In the genomic region with DNA sequence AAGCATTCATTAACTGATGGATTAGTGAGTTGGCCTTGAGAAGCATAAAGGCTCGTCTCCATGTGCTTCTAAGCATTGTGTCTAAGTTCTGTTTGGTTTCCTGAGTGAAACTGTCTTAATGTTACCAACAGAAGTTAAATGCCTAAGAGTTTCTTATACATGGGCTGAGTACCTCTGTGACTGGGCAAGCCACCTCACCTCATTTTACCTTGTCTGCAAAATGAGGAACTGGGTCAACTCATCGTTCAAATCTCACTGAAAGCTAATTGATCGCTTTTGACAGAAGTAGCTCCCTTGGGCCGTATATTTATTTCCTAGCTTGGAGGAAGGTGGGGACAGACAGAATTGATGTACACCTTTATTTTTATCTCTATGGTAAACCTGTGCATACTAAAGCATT, we compare ENCODE assay signal across 36 cellular contexts.
"Had no signal": no experiment of that assay in that cellular context is flagged by ENCODE, and none has a peak within 500 bp of the region (broad histone marks: within the 10 kb centered on the region; RNA-seq: fewer than 3 reads in every experiment).

No MANE protein-coding gene starts in this region.

- H3K4me3 ChIP-seq: adrenal gland, ascending aorta, breast epithelium, cardiac muscle cell, colonic mucosa had no signal

- FAIRE-seq: frontal cortex had no signal

- H3K27ac ChIP-seq: adrenal gland, ascending aorta, breast epithelium, cardiac muscle cell, colonic mucosa, WERI-Rb-1 had no signal

- H3K4me3 Mint-ChIP-seq: activated B cell treated with CpG ODN at 0.5 μM for 24 hours; activated CD4-positive, alpha-beta memory T cell treated with anti-CD3 and anti-CD28 coated beads for 36 hours; activated CD4-positive, alpha-beta T cell treated with anti-CD3 and anti-CD28 coated beads for 36 hours; activated CD4-positive, alpha-beta T cell treated with anti-CD3 and anti-CD28 coated beads, Interleukin-2, amount 10 ng/mL, durations not matched to agents 24 days and 14 days; activated CD8-positive, alpha-beta memory T cell treated with anti-CD3 and anti-CD28 coated beads, Interleukin-2, amount 10 ng/mL, durations not matched to agents 7 days and 5 days; activated CD8-positive, alpha-beta T cell treated with anti-CD3 and anti-CD28 coated beads, Interleukin-2, amount 10 ng/mL, durations not matched to agents 7 days and 5 days; activated naive CD4-positive, alpha-beta T cell treated with anti-CD3 and anti-CD28 coated beads for 36 hours; activated naive CD4-positive, alpha-beta T cell treated with anti-CD3 and anti-CD28 coated beads, Interleukin-2, amount 50 U/mL, for 24 hours; activated naive CD8-positive, alpha-beta T cell treated with anti-CD3 and anti-CD28 coated beads for 36 hours; activated naive CD8-positive, alpha-beta T cell treated with anti-CD3 and anti-CD28 coated beads, Interleukin-2, amount 50 U/mL, for 24 hours; activated T-helper 1 cell treated with anti-CD3 and anti-CD28 coated beads, Interleukin-12 subunit alpha, Interleukin-12 subunit beta, Interleukin-2, Interleukin-4 antibody, amounts not matched to agents 30 ng/mL and 10 ng/mL and 1 ng/mL, durations not matched to agents 14 hours and 24 hours and 36 hours; brain; T-helper 17 cell; T-helper 2 cell treated with Interferon-gamma antibody and Interleukin-4, amounts not matched to agents 5 μg/mL and 100 μg/mL, for 36 hours had no signal

- H3K36me3 ChIP-seq: adrenal gland, ascending aorta, breast epithelium, colonic mucosa, WERI-Rb-1 had no signal

- H3K9me3 ChIP-seq: adrenal gland, ascending aorta, breast epithelium, colonic mucosa had no signal

- H3K36me3 Mint-ChIP-seq: activated CD4-positive, alpha-beta memory T cell treated with anti-CD3 and anti-CD28 coated beads for 36 hours; activated CD8-positive, alpha-beta memory T cell treated with anti-CD3 and anti-CD28 coated beads, Interleukin-2, amount 10 ng/mL, durations not matched to agents 7 days and 5 days; activated naive CD8-positive, alpha-beta T cell treated with anti-CD3 and anti-CD28 coated beads for 36 hours had no signal

- H3K27me3 Mint-ChIP-seq: brain had no signal

- DNase-seq: activated B cell treated with CpG ODN at 0.5 μM for 24 hours; activated CD4-positive, alpha-beta memory T cell treated with anti-CD3 and anti-CD28 coated beads for 36 hours; activated CD4-positive, alpha-beta T cell treated with anti-CD3 and anti-CD28 coated beads for 36 hours; activated CD4-positive, alpha-beta T cell treated with anti-CD3 and anti-CD28 coated beads, Interleukin-2, amount 10 ng/mL, durations not matched to agents 24 days and 14 days; activated CD8-positive, alpha-beta memory T cell treated with anti-CD3 and anti-CD28 coated beads, Interleukin-2, amount 10 ng/mL, durations not matched to agents 7 days and 5 days; activated CD8-positive, alpha-beta memory T cell treated with anti-CD3 and anti-CD28 coated beads, Interleukin-2, amount 50 U/mL, for 4 hours; activated CD8-positive, alpha-beta T cell treated with anti-CD3 and anti-CD28 coated beads, Interleukin-2, amount 10 ng/mL, durations not matched to agents 7 days and 5 days; activated effector memory CD4-positive, alpha-beta T cell treated with anti-CD3 and anti-CD28 coated beads, Interleukin-2, amount 50 U/mL, for 16 hours; activated naive CD4-positive, alpha-beta T cell treated with anti-CD3 and anti-CD28 coated beads for 36 hours; activated naive CD8-positive, alpha-beta T cell treated with anti-CD3 and anti-CD28 coated beads for 36 hours; activated naive CD8-positive, alpha-beta T cell treated with anti-CD3 and anti-CD28 coated beads, Interleukin-2, amount 50 U/mL, for 24 hours; activated T-cell treated with anti-CD3 and anti-CD28 coated beads, Interleukin-2, amount 50 U/mL, for 1 hour; activated T-cell treated with anti-CD3 and anti-CD28 coated beads, Interleukin-2, amount 50 U/mL, for 48 hours; adrenal gland; amygdala; central memory CD4-positive, alpha-beta T cell; cerebellar nuclear complex; effector CD8-positive, alpha-beta T cell; foreskin fibroblast; head of caudate nucleus; T-helper 1 cell; T-helper 17 cell; T1000; WERI-Rb-1 had no signal

- H3K27me3 ChIP-seq: adrenal gland, ascending aorta, breast epithelium, cardiac muscle cell, colonic mucosa had no signal

- H3K4me1 Mint-ChIP-seq: activated B cell treated with CpG ODN at 0.5 μM for 24 hours; activated CD4-positive, alpha-beta T cell treated with anti-CD3 and anti-CD28 coated beads for 36 hours; activated CD4-positive, alpha-beta T cell treated with anti-CD3 and anti-CD28 coated beads, Interleukin-2, amount 10 ng/mL, durations not matched to agents 24 days and 14 days; activated CD8-positive, alpha-beta memory T cell treated with anti-CD3 and anti-CD28 coated beads, Interleukin-2, amount 10 ng/mL, durations not matched to agents 7 days and 5 days; activated naive CD4-positive, alpha-beta T cell treated with anti-CD3 and anti-CD28 coated beads, Interleukin-2, amount 50 U/mL, for 24 hours; activated naive CD8-positive, alpha-beta T cell treated with anti-CD3 and anti-CD28 coated beads for 36 hours; activated naive CD8-positive, alpha-beta T cell treated with anti-CD3 and anti-CD28 coated beads, Interleukin-2, amount 50 U/mL, for 24 hours; T-helper 17 cell had no signal

- ATAC-seq: activated CD4-positive, alpha-beta T cell treated with anti-CD3 and anti-CD28 coated beads for 36 hours; activated CD4-positive, CD25-positive, alpha-beta regulatory T cell treated with anti-CD3 and anti-CD28 coated beads, Interleukin-2, amount 50 U/mL, for 24 hours; activated CD8-positive, alpha-beta memory T cell treated with anti-CD3 and anti-CD28 coated beads, Interleukin-2, amount 10 ng/mL, durations not matched to agents 7 days and 5 days; activated CD8-positive, alpha-beta T cell treated with anti-CD3 and anti-CD28 coated beads, Interleukin-2, amount 10 ng/mL, durations not matched to agents 7 days and 5 days; activated naive CD8-positive, alpha-beta T cell treated with anti-CD3 and anti-CD28 coated beads, Interleukin-2, amount 50 U/mL, for 24 hours; esophagus mucosa; T-helper 17 cell had no signal

- H3K27ac Mint-ChIP-seq: activated B cell treated with CpG ODN at 0.5 μM for 24 hours; activated CD4-positive, alpha-beta memory T cell treated with anti-CD3 and anti-CD28 coated beads for 36 hours; activated CD4-positive, alpha-beta T cell treated with anti-CD3 and anti-CD28 coated beads for 36 hours; activated CD4-positive, alpha-beta T cell treated with anti-CD3 and anti-CD28 coated beads, Interleukin-2, amount 10 ng/mL, durations not matched to agents 24 days and 14 days; activated CD8-positive, alpha-beta memory T cell treated with anti-CD3 and anti-CD28 coated beads, Interleukin-2, amount 10 ng/mL, durations not matched to agents 7 days and 5 days; activated CD8-positive, alpha-beta T cell treated with anti-CD3 and anti-CD28 coated beads, Interleukin-2, amount 10 ng/mL, durations not matched to agents 7 days and 5 days; activated naive CD4-positive, alpha-beta T cell treated with anti-CD3 and anti-CD28 coated beads for 36 hours; activated naive CD4-positive, alpha-beta T cell treated with anti-CD3 and anti-CD28 coated beads, Interleukin-2, amount 50 U/mL, for 24 hours; activated naive CD8-positive, alpha-beta T cell treated with anti-CD3 and anti-CD28 coated beads for 36 hours; activated naive CD8-positive, alpha-beta T cell treated with anti-CD3 and anti-CD28 coated beads, Interleukin-2, amount 50 U/mL, for 24 hours; activated T-helper 1 cell treated with anti-CD3 and anti-CD28 coated beads, Interleukin-12 subunit alpha, Interleukin-12 subunit beta, Interleukin-2, Interleukin-4 antibody, amounts not matched to agents 30 ng/mL and 10 ng/mL and 1 ng/mL, durations not matched to agents 14 hours and 24 hours and 36 hours; activated T-helper 2 cell treated with anti-CD3 and anti-CD28 coated beads, Interferon-gamma antibody, Interleukin-2, Interleukin-4, amounts not matched to agents 10 μg/mL and 5 μg/mL and 100 μg/mL, durations not matched to agents 14 hours and 24 hours and 36 hours; brain; T-helper 17 cell; T-helper 2 cell treated with Interferon-gamma antibody and Interleukin-4, amounts not matched to agents 5 μg/mL and 100 μg/mL, for 36 hours had no signal

- H3K9me3 Mint-ChIP-seq: activated B cell treated with CpG ODN at 0.5 μM for 24 hours; activated CD4-positive, alpha-beta memory T cell treated with anti-CD3 and anti-CD28 coated beads for 36 hours; activated CD4-positive, alpha-beta T cell treated with anti-CD3 and anti-CD28 coated beads, Interleukin-2, amount 10 ng/mL, durations not matched to agents 24 days and 14 days; activated naive CD4-positive, alpha-beta T cell treated with anti-CD3 and anti-CD28 coated beads for 36 hours; activated naive CD4-positive, alpha-beta T cell treated with anti-CD3 and anti-CD28 coated beads, Interleukin-2, amount 50 U/mL, for 24 hours; activated naive CD8-positive, alpha-beta T cell treated with anti-CD3 and anti-CD28 coated beads for 36 hours; activated naive CD8-positive, alpha-beta T cell treated with anti-CD3 and anti-CD28 coated beads, Interleukin-2, amount 50 U/mL, for 24 hours; activated T-helper 1 cell treated with anti-CD3 and anti-CD28 coated beads, Interleukin-12 subunit alpha, Interleukin-12 subunit beta, Interleukin-2, Interleukin-4 antibody, amounts not matched to agents 30 ng/mL and 10 ng/mL and 1 ng/mL, durations not matched to agents 14 hours and 24 hours and 36 hours; activated T-helper 2 cell treated with anti-CD3 and anti-CD28 coated beads, Interferon-gamma antibody, Interleukin-2, Interleukin-4, amounts not matched to agents 10 μg/mL and 5 μg/mL and 100 μg/mL, durations not matched to agents 14 hours and 24 hours and 36 hours; brain; T-helper 2 cell treated with Interferon-gamma antibody and Interleukin-4, amounts not matched to agents 5 μg/mL and 100 μg/mL, for 36 hours had no signal
